1 cellular context compared by ENCODE assay signal in the genomic region with DNA sequence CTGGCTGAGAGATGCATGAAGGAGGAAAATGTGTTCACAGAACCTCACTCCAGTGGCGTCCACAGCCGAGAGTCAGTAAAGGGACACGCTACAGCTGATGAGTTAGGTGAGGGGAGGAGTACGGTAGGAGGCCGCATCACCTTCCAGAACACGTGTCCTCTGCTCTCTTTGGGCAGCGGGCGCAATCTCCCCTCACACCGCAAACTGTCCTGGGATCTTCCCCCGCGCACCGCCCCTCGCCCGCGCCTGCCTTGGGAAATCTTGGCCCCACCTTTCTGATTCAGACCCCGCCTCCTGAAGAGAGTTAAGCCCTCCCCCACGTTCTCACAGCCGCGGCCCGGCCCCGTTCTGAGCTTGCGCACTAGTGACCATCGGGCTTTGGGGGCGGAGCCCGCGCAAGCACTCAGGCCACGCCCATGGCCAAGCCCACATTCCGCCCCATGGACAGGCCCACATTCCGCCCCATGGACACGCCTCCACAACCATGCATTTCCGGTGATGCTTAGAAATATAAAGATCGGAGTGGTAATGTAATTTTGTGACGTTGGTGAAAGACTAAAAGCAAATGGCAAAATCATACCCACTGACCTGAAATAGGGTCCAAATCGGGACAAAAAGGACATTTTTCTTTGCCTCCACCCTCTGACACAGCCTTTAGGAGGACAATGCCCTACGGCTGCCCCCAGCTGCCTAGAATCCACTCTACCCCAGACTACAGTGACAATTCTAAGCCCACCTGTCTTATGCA.
TF ChIP-seq lines count a peak whose summit lies in the region.

No MANE protein-coding gene starts in this region.

TF ChIP-seq in SK-N-SH treated with all-trans-retinoic acid at 6 μM for 48 hours, 23 proteins besides CTCF, POLR2A, EP300 and RAD21 (continued from another document):
- TF ChIP-seq PPARA (CRISPR knock-in tag; IDR thresholded peaks at IDR 0.05; ENCODE audit: borderline replicate concordance), result no peak
- TF ChIP-seq SNAI2 (CRISPR knock-in tag; IDR thresholded peaks at IDR 0.05), result no peak
